ENCODE assay signal across 1 cellular context in the genomic region with DNA sequence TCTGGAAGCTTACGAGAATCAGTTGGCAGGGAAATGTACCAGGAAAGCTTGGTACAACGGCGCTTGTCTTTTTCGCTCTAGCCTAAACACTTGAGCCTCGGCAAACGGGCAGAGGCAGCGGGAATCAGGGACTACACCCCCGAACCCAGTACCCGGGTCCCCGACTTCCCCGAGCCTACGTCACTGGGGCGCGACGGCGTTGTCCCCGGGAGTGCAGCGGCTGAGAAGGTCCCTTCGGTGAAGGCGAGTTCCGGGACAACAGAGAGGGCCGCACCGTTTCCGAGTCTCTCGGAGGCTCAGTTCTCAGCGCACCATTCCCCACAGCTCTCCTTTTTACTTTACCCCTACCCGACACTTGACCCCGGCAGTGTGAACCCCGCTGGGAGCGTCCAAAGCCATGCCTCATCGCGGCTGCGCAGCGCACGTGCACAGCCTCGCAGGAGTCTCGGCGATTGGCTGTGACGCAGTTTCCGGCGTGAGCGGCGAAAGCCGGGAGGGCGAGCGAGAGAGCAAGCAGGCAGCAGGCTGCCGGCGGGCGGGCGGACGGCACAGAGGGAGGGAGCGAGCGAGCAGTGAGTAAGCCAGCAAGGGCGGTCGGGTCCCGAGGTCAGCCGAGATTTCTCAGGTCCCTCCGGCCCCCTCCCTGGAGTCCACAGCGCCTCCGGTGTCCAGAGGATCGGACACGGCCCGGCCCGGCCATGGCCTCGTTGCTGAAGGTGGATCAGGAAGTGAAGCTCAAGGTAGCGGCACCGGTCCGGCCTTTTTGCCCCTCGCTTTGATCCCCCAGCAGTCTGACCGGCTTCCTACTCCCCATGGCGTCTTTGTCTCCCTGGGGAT.
TF ChIP-seq lines count a peak whose summit lies in the region.

A gene with protein sequence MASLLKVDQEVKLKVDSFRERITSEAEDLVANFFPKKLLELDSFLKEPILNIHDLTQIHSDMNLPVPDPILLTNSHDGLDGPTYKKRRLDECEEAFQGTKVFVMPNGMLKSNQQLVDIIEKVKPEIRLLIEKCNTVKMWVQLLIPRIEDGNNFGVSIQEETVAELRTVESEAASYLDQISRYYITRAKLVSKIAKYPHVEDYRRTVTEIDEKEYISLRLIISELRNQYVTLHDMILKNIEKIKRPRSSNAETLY (plus strand): TSS at position 464 of the 837 bp plus-strand sequence. CDS start 235 bp downstream, at position 699.

TF ChIP-seq in GM12878, 131 proteins besides CTCF, POLR2A, EP300 and RAD21 (continued from another document and continues in another):
- TF ChIP-seq, protein P1, sequence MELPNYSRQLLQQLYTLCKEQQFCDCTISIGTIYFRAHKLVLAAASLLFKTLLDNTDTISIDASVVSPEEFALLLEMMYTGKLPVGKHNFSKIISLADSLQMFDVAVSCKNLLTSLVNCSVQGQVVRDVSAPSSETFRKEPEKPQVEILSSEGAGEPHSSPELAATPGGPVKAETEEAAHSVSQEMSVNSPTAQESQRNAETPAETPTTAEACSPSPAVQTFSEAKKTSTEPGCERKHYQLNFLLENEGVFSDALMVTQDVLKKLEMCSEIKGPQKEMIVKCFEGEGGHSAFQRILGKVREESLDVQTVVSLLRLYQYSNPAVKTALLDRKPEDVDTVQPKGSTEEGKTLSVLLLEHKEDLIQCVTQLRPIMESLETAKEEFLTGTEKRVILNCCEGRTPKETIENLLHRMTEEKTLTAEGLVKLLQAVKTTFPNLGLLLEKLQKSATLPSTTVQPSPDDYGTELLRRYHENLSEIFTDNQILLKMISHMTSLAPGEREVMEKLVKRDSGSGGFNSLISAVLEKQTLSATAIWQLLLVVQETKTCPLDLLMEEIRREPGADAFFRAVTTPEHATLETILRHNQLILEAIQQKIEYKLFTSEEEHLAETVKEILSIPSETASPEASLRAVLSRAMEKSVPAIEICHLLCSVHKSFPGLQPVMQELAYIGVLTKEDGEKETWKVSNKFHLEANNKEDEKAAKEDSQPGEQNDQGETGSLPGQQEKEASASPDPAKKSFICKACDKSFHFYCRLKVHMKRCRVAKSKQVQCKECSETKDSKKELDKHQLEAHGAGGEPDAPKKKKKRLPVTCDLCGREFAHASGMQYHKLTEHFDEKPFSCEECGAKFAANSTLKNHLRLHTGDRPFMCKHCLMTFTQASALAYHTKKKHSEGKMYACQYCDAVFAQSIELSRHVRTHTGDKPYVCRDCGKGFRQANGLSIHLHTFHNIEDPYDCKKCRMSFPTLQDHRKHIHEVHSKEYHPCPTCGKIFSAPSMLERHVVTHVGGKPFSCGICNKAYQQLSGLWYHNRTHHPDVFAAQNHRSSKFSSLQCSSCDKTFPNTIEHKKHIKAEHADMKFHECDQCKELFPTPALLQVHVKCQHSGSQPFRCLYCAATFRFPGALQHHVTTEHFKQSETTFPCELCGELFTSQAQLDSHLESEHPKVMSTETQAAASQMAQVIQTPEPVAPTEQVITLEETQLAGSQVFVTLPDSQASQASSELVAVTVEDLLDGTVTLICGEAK (IDR thresholded peaks at IDR 0.05; ENCODE audit: borderline replicate concordance): peak; percentile 98
- TF ChIP-seq ATF7 (IDR thresholded peaks at IDR 0.05; ENCODE audit: low read depth) (peak; percentile 73), EZH2 (IDR thresholded peaks at IDR 0.05; ENCODE audit: borderline replicate concordance, control insufficient read depth, low read depth, low read length) (no peak), SMAD1 (IDR thresholded peaks at IDR 0.05; ENCODE audit: low read depth, partially characterized antibody) (no peak), NR2C2 (IDR thresholded peaks at IDR 0.05; ENCODE audit: borderline replicate concordance, control insufficient read depth, insufficient read length, low read depth) (no peak), ZNF622 (IDR thresholded peaks at IDR 0.05) (no peak), ZZZ3 (IDR thresholded peaks at IDR 0.05; ENCODE audit: control insufficient read depth, insufficient read length, low read depth) (no peak), MTA3 (IDR thresholded peaks at IDR 0.05; ENCODE audit: borderline replicate concordance, low read length) (no peak), ZSCAN29 (IDR thresholded peaks at IDR 0.05) (no peak), ZNF384 (IDR thresholded peaks at IDR 0.05; ENCODE audit: borderline replicate concordance, low read depth, low read length) (no peak), DPF2 (IDR thresholded peaks at IDR 0.05) (0 out of 2 replicates have a peak, but pooled peaks have one; percentile 55), NR2C1 (IDR thresholded peaks at IDR 0.05) (peak; percentile 76), PAX8 (IDR thresholded peaks at IDR 0.05) (no peak), MEF2A (IDR thresholded peaks at IDR 0.05; ENCODE audit: insufficient read depth, low read depth, low read length) (no peak), CBFB (IDR thresholded peaks at IDR 0.05; ENCODE audit: low read depth) (0 out of 2 replicates have a peak, but pooled peaks have one; percentile 78), NFYA (IDR thresholded peaks at IDR 0.05; ENCODE audit: borderline replicate concordance, low read depth, low read length) (no peak), IKZF2 (IDR thresholded peaks at IDR 0.05) (peak in 1 of 2 experiments; percentile 47; a peak in 1 of 4 replicates), ZNF24 (IDR thresholded peaks at IDR 0.05) (no peak), CHD4 (IDR thresholded peaks at IDR 0.05) (no peak), FOXM1 (IDR thresholded peaks at IDR 0.05; ENCODE audit: low read depth, low read length) (no peak), CHD1 (IDR thresholded peaks at IDR 0.05; ENCODE audit: low read depth, low read length) (no peak), KDM1A (IDR thresholded peaks at IDR 0.05; ENCODE audit: borderline replicate concordance) (no peak), CHD2 (IDR thresholded peaks at IDR 0.05; ENCODE audit: borderline replicate concordance, low read depth, low read length) (0 out of 2 replicates have a peak, but pooled peaks have one; percentile 24), ESRRA (IDR thresholded peaks at IDR 0.05; ENCODE audit: low read length) (0 out of 2 replicates have a peak, but pooled peaks have one; percentile 59), CEBPB (IDR thresholded peaks at IDR 0.05; ENCODE audit: borderline replicate concordance in 1 of 2, low read depth in 2 of 2, low read length in 2 of 2) (no peak)
- TF ChIP-seq, protein P2, sequence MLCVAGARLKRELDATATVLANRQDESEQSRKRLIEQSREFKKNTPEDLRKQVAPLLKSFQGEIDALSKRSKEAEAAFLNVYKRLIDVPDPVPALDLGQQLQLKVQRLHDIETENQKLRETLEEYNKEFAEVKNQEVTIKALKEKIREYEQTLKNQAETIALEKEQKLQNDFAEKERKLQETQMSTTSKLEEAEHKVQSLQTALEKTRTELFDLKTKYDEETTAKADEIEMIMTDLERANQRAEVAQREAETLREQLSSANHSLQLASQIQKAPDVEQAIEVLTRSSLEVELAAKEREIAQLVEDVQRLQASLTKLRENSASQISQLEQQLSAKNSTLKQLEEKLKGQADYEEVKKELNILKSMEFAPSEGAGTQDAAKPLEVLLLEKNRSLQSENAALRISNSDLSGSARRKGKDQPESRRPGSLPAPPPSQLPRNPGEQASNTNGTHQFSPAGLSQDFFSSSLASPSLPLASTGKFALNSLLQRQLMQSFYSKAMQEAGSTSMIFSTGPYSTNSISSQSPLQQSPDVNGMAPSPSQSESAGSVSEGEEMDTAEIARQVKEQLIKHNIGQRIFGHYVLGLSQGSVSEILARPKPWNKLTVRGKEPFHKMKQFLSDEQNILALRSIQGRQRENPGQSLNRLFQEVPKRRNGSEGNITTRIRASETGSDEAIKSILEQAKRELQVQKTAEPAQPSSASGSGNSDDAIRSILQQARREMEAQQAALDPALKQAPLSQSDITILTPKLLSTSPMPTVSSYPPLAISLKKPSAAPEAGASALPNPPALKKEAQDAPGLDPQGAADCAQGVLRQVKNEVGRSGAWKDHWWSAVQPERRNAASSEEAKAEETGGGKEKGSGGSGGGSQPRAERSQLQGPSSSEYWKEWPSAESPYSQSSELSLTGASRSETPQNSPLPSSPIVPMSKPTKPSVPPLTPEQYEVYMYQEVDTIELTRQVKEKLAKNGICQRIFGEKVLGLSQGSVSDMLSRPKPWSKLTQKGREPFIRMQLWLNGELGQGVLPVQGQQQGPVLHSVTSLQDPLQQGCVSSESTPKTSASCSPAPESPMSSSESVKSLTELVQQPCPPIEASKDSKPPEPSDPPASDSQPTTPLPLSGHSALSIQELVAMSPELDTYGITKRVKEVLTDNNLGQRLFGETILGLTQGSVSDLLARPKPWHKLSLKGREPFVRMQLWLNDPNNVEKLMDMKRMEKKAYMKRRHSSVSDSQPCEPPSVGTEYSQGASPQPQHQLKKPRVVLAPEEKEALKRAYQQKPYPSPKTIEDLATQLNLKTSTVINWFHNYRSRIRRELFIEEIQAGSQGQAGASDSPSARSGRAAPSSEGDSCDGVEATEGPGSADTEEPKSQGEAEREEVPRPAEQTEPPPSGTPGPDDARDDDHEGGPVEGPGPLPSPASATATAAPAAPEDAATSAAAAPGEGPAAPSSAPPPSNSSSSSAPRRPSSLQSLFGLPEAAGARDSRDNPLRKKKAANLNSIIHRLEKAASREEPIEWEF (IDR thresholded peaks at IDR 0.05; ENCODE audit: insufficient replicate concordance, low read depth, low read length): no peak
- TF ChIP-seq, protein P3, sequence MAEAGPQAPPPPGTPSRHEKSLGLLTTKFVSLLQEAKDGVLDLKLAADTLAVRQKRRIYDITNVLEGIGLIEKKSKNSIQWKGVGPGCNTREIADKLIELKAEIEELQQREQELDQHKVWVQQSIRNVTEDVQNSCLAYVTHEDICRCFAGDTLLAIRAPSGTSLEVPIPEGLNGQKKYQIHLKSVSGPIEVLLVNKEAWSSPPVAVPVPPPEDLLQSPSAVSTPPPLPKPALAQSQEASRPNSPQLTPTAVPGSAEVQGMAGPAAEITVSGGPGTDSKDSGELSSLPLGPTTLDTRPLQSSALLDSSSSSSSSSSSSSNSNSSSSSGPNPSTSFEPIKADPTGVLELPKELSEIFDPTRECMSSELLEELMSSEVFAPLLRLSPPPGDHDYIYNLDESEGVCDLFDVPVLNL (IDR thresholded peaks at IDR 0.05; ENCODE audit: low read depth, low read length): no peak
- TF ChIP-seq, protein P4, sequence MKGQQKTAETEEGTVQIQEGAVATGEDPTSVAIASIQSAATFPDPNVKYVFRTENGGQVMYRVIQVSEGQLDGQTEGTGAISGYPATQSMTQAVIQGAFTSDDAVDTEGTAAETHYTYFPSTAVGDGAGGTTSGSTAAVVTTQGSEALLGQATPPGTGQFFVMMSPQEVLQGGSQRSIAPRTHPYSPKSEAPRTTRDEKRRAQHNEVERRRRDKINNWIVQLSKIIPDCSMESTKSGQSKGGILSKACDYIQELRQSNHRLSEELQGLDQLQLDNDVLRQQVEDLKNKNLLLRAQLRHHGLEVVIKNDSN (IDR thresholded peaks at IDR 0.05; ENCODE audit: borderline replicate concordance, extremely low read length, insufficient read depth, low read depth, low read length): peak; percentile 59
- TF ChIP-seq, protein P5, sequence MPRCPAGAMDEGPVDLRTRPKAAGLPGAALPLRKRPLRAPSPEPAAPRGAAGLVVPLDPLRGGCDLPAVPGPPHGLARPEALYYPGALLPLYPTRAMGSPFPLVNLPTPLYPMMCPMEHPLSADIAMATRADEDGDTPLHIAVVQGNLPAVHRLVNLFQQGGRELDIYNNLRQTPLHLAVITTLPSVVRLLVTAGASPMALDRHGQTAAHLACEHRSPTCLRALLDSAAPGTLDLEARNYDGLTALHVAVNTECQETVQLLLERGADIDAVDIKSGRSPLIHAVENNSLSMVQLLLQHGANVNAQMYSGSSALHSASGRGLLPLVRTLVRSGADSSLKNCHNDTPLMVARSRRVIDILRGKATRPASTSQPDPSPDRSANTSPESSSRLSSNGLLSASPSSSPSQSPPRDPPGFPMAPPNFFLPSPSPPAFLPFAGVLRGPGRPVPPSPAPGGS (IDR thresholded peaks at IDR 0.05; ENCODE audit: borderline replicate concordance, insufficient read depth, low read depth, low read length, poor library complexity, severe bottlenecking): no peak
- TF ChIP-seq, protein P6, sequence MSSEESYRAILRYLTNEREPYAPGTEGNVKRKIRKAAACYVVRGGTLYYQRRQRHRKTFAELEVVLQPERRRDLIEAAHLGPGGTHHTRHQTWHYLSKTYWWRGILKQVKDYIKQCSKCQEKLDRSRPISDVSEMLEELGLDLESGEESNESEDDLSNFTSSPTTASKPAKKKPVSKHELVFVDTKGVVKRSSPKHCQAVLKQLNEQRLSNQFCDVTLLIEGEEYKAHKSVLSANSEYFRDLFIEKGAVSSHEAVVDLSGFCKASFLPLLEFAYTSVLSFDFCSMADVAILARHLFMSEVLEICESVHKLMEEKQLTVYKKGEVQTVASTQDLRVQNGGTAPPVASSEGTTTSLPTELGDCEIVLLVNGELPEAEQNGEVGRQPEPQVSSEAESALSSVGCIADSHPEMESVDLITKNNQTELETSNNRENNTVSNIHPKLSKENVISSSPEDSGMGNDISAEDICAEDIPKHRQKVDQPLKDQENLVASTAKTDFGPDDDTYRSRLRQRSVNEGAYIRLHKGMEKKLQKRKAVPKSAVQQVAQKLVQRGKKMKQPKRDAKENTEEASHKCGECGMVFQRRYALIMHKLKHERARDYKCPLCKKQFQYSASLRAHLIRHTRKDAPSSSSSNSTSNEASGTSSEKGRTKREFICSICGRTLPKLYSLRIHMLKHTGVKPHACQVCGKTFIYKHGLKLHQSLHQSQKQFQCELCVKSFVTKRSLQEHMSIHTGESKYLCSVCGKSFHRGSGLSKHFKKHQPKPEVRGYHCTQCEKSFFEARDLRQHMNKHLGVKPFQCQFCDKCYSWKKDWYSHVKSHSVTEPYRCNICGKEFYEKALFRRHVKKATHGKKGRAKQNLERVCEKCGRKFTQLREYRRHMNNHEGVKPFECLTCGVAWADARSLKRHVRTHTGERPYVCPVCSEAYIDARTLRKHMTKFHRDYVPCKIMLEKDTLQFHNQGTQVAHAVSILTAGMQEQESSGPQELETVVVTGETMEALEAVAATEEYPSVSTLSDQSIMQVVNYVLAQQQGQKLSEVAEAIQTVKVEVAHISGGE (CRISPR knock-in tag; IDR thresholded peaks at IDR 0.05): peak; percentile 85
- TF ChIP-seq, protein P7, sequence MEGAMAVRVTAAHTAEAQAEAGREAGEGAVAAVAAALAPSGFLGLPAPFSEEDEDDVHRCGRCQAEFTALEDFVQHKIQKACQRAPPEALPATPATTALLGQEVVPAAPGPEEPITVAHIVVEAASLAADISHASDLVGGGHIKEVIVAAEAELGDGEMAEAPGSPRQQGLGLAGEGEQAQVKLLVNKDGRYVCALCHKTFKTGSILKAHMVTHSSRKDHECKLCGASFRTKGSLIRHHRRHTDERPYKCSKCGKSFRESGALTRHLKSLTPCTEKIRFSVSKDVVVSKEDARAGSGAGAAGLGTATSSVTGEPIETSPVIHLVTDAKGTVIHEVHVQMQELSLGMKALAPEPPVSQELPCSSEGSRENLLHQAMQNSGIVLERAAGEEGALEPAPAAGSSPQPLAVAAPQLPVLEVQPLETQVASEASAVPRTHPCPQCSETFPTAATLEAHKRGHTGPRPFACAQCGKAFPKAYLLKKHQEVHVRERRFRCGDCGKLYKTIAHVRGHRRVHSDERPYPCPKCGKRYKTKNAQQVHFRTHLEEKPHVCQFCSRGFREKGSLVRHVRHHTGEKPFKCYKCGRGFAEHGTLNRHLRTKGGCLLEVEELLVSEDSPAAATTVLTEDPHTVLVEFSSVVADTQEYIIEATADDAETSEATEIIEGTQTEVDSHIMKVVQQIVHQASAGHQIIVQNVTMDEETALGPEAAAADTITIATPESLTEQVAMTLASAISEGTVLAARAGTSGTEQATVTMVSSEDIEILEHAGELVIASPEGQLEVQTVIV (IDR thresholded peaks at IDR 0.05; ENCODE audit: borderline replicate concordance, partially characterized antibody): peak; percentile 70
- TF ChIP-seq, protein P8, sequence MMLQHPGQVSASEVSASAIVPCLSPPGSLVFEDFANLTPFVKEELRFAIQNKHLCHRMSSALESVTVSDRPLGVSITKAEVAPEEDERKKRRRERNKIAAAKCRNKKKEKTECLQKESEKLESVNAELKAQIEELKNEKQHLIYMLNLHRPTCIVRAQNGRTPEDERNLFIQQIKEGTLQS (IDR thresholded peaks at IDR 0.05; ENCODE audit: borderline replicate concordance, extremely low read depth, low read depth, low read length): peak; percentile 64
